Comparison of ENCODE assay signal across 18 cellular contexts in genomic region chr7:37482953-37483352, GRCh38.
"Had no signal": no experiment of that assay in that cellular context is flagged by ENCODE, and none has a peak within 500 bp of the region (broad histone marks: within the 10 kb centered on the region; RNA-seq: fewer than 3 reads in every experiment).

No MANE protein-coding gene starts in this region.

- H3K27ac ChIP-seq: colonic mucosa, neural progenitor cell, parathyroid adenoma, psoas muscle, sigmoid colon, spleen, suprapubic skin, thyroid gland, vagina had no signal

- ATAC-seq: effector memory CD8-positive, alpha-beta T cell; left lobe of liver; naive thymus-derived CD4-positive, alpha-beta T cell; psoas muscle; right cardiac atrium; stimulated activated memory B cell treated with anti-CD40 and anti-IgM and Interleukin-4, amounts not matched to agents 10 μg/mL and 1 μg/mL and 100 μg/mL, for 72 hours; stimulated activated naive CD8-positive, alpha-beta T cell treated with anti-CD3 and anti-CD28 coated beads, Interleukin-15, Interleukin-2, amounts not matched to agents 100 U/mL and 50 U/mL, for 24 hours had no signal

- H3K27me3 ChIP-seq: colonic mucosa, neural progenitor cell, sigmoid colon, spleen, suprapubic skin, thyroid gland, vagina had no signal

- DNase-seq: colonic mucosa; effector memory CD8-positive, alpha-beta T cell; naive thymus-derived CD4-positive, alpha-beta T cell; psoas muscle; right cardiac atrium; sigmoid colon; spleen; stimulated activated CD4-positive, alpha-beta T cell treated with anti-CD3 and anti-CD28 coated beads, Interleukin-4, amount 100 ng/mL, for 4 hours; stimulated activated naive CD8-positive, alpha-beta T cell treated with anti-CD3 and anti-CD28 coated beads, Interleukin-15, Interleukin-2, amounts not matched to agents 100 U/mL and 50 U/mL, for 24 hours; thyroid gland; trophoblast cell had no signal

- H3K4me3 ChIP-seq: colonic mucosa, lung, neural progenitor cell, psoas muscle, sigmoid colon, spleen, suprapubic skin, thyroid gland, vagina had no signal
